In the genomic region with DNA sequence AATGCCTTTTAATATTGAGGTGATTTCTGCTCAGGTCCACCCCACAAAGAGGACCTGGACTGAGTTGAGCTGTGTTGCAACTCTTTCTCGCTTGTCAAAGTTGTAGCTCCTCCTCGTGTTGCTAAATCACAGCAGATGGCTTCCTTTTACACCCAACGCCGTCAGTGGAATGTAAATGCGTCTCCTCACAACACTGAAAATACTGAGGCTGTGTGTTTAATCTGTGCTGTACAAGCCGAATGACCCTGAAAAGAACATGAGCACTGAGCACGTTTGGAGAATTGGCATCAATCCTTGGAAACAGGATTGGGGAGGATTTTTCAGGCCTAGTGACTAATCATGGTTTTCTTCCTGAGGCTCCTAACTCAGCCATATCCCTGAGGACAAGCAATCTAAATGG, we compare ENCODE assay signal across 10 cellular contexts.
DNase-seq lines count a peak whose midpoint lies in the region; ATAC-seq, FAIRE-seq and TF ChIP-seq lines count a peak whose summit lies in the region.
"Had no signal": no experiment of that assay in that cellular context is flagged by ENCODE, and none has a peak within 500 bp of the region (broad histone marks: within the 10 kb centered on the region; RNA-seq: fewer than 3 reads in every experiment).

No MANE protein-coding gene starts in this region.

- 0% methylated on average over 7 of the region's 7 CpGs for WGBS in K562 (ENCODE audit: insufficient coverage, low coverage, missing lambda C conversion rate)

- no peak for TF ChIP-seq POLR2A in K562 (conservative IDR thresholded peaks at IDR 0.05)

- TF ChIP-seq CTCF in K562 (IDR thresholded peaks at IDR 0.05 in 2 of 3, conservative IDR thresholded peaks at IDR 0.05 in 1 of 3; ENCODE audit: insufficient read depth in 2 of 3, low read depth in 1 of 3, low read length in 3 of 3): no peak

- no peak overlapping the region for H3K4me3 ChIP-seq in K562
- H3K4me3 ChIP-seq in CD8-positive, alpha-beta memory T cell (ENCODE audit: low read length): no peak overlapping the region

- CTCF ChIA-PET in K562 (lab: Yijun Ruan, JAX; ENCODE audit: low intra/inter-chr PET ratio): no interaction called here
- CTCF ChIA-PET in CD8-positive, alpha-beta memory T cell (lab: Charles Lee): no interaction called here

- POLR2A ChIA-PET in K562 (lab: Yijun Ruan, JAX): interaction anchor here (1.0 kb wide), 1 partner anchor 9 kb away, joined by 3 read pairs; no protein-coding TSS in a partner anchor
- POLR2A ChIA-PET in CD8-positive, alpha-beta memory T cell (lab: Charles Lee): no interaction called here

- H3K27me3 Mint-ChIP-seq in CD8-positive, alpha-beta memory T cell: peaks cover 0 to 8% of the 10 kb centered on the region in 2 donors

- no peak overlapping the region for H3K27ac Mint-ChIP-seq in CD8-positive, alpha-beta memory T cell

- BruUV-seq in K562 (replicated peaks; lab: Mats Ljungman, UMichigan): no TSS peak

- no peaks in the 10 kb centered on the region for H3K36me3 Mint-ChIP-seq in CD8-positive, alpha-beta memory T cell

- H3K9me3 Mint-ChIP-seq in CD8-positive, alpha-beta memory T cell: no peaks in the 10 kb centered on the region

- H3K9ac ChIP-seq in K562 (ENCODE audit: insufficient read depth in 1 of 2, low read depth in 2 of 2, low read length in 2 of 2): no peak overlapping the region

- H3K4me2 ChIP-seq in K562 (ENCODE audit: insufficient read depth, low read length): no peak overlapping the region

- H3K4me1 ChIP-seq in K562 (replicated peaks in 1 of 2; ENCODE audit: control insufficient read depth in 2 of 2, insufficient read depth in 2 of 2, low read length in 2 of 2): no peaks in the 10 kb centered on the region
- H3K4me1 ChIP-seq in CD8-positive, alpha-beta memory T cell (ENCODE audit: insufficient read depth, low read length): no peaks in the 10 kb centered on the region

- no peaks in the 10 kb centered on the region for H3K36me3 ChIP-seq in K562 (ENCODE audit: control insufficient read depth, insufficient read depth, low read length)
- H3K36me3 ChIP-seq in CD8-positive, alpha-beta memory T cell (ENCODE audit: insufficient read depth, low read length): no peaks in the 10 kb centered on the region

- no peaks in the 10 kb centered on the region for H3K9me1 ChIP-seq in K562 (ENCODE audit: control insufficient read depth, insufficient read depth, low read length)

- no peak overlapping the region for H2AFZ ChIP-seq in K562 (ENCODE audit: low read depth, low read length)

- intact Hi-C loops in K562 (cut with micrococcal nuclease): no loop called here

- H3K4me1 Mint-ChIP-seq in CD8-positive, alpha-beta memory T cell: no peaks in the 10 kb centered on the region

- no peak overlapping the region for H3K4me3 Mint-ChIP-seq in CD8-positive, alpha-beta memory T cell

- DNase-seq in HuH-7 (ENCODE audit: low spot score): peak; percentile 32
- DNase-seq in K562 (ENCODE audit: extremely low read depth in 1 of 4, low spot score in 3 of 4): no peak
- DNase-seq in left lobe of liver (ENCODE audit: low spot score): peak; percentile 49
- DNase-seq in superior temporal gyrus (ENCODE audit: extremely low spot score): peak; percentile 71
- no peak for DNase-seq in activated CD8-positive, alpha-beta memory T cell treated with anti-CD3 and anti-CD28 coated beads, Interleukin-2, amount 50 U/mL, for 4 hours
- DNase-seq in activated CD4-positive, alpha-beta T cell treated with anti-CD3 and anti-CD28 coated beads, Interleukin-2, amount 50 U/mL, for 4 hours: no peak
- DNase-seq in CD8-positive, alpha-beta memory T cell: no peak
- DNase-seq: islet precursor cell; NCI-H1436; stimulated activated CD4-positive, alpha-beta T cell treated with anti-CD3 and anti-CD28 coated beads, Interleukin-2, amount 100 ng/mL, for 48 hours had no signal

- in situ Hi-C loops in K562 (cut with MboI): no loop called here

- no peak for TF ChIP-seq EP300 in K562 (IDR thresholded peaks at IDR 0.05; ENCODE audit: low read length)

- no peak for TF ChIP-seq RAD21 in K562 (CRISPR knock-in tag; conservative IDR thresholded peaks at IDR 0.05 in 1 of 2, IDR thresholded peaks at IDR 0.05 in 1 of 2)

- no peaks in the 10 kb centered on the region for H4K20me1 ChIP-seq in K562 (replicated peaks; ENCODE audit: control insufficient read depth, insufficient read depth, low read length)

- H3K9me3 ChIP-seq in K562 (replicated peaks; ENCODE audit: control insufficient read depth, insufficient read depth, low read depth, low read length): no peaks in the 10 kb centered on the region
- no peaks in the 10 kb centered on the region for H3K9me3 ChIP-seq in CD8-positive, alpha-beta memory T cell (ENCODE audit: low read length)

- ATAC-seq in K562 (no peak), left lobe of liver (peak; percentile 93)

- no peaks in the 10 kb centered on the region for H3K27me3 ChIP-seq in K562 (ENCODE audit: control insufficient read depth in 2 of 2, insufficient read depth in 2 of 2, low read length in 2 of 2)
- H3K27me3 ChIP-seq in CD8-positive, alpha-beta memory T cell (ENCODE audit: insufficient read depth, low read length, poor library complexity, severe bottlenecking): no peaks in the 10 kb centered on the region

- H3K27ac ChIP-seq in K562 (ENCODE audit: extremely low read depth, low read depth, low read length): no peak overlapping the region
- H3K27ac ChIP-seq in CD8-positive, alpha-beta memory T cell (ENCODE audit: low read depth, low read length): no peak overlapping the region

- peak; percentile 11 for FAIRE-seq in K562 (lab: Jason Lieb, UNC)

- H3K79me2 ChIP-seq in K562 (ENCODE audit: control insufficient read depth, insufficient read depth, low read length): no peaks in the 10 kb centered on the region

TF ChIP-seq in K562, 482 proteins besides CTCF, POLR2A, EP300 and RAD21:
- TF ChIP-seq SFPQ (IDR thresholded peaks at IDR 0.05; ENCODE audit: low read depth, low read length) (no peak), ZNF57 (CRISPR knock-in tag; IDR thresholded peaks at IDR 0.05) (no peak), ZNF212 (CRISPR knock-in tag; IDR thresholded peaks at IDR 0.05) (no peak), CEBPB (tag; IDR thresholded peaks at IDR 0.05) (peak; percentile 57; the same call in 1 of the 2 replicates), NFIC (IDR thresholded peaks at IDR 0.05) (no peak), ZZZ3 (IDR thresholded peaks at IDR 0.05) (no peak)

Comparison
In these comparisons a context has a peak if more than half of its experiments do, and no peak if none do; other contexts are left out.
1. DNase-seq: peak in HuH-7 (single experiment), left lobe of liver (single experiment) and superior temporal gyrus (single experiment); none in K562 (0 of 4), activated CD8-positive, alpha-beta memory T cell treated with anti-CD3 and anti-CD28 coated beads, Interleukin-2, amount 50 U/mL, for 4 hours (single experiment), activated CD4-positive, alpha-beta T cell treated with anti-CD3 and anti-CD28 coated beads, Interleukin-2, amount 50 U/mL, for 4 hours (0 of 2) and CD8-positive, alpha-beta memory T cell (0 of 5).